8 cellular contexts compared by ENCODE assay signal in the genomic region with DNA sequence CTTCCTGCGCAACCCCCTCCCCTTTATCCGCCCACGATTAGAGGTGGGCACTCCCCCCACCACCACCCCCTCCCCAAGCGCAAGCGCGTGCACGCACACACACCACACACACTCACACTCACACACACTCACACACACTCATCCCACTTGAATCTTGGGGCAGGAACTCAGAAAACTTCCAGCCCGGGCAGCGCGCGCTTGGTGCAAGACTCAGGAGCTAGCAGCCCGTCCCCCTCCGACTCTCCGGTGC. TPM values are rescaled to one million over a fixed set of nuclear protein-coding genes. Genes with fewer than 3 reads are reported as not detected.
DNase-seq lines count a peak whose midpoint lies in the region; ATAC-seq and TF ChIP-seq lines count a peak whose summit lies in the region.

A gene (plus strand): TSS at position 170 of the 250 bp plus-strand sequence. CDS start 788 bp downstream, outside the sequence.

- no peaks in the 10 kb centered on the region for H3K9me3 Mint-ChIP-seq in brain

- H3K27me3 ChIP-seq in thoracic aorta (replicated peaks; ENCODE audit: insufficient read depth): peaks cover 6% of the 10 kb centered on the region

- peaks cover 3% of the 10 kb centered on the region for H3K36me3 Mint-ChIP-seq in brain

- peak within 1 kb of the TSS; percentile 81 for H3K4me3 ChIP-seq in thoracic aorta

- H3K4me1 Mint-ChIP-seq in brain: peaks cover 44% of the 10 kb centered on the region

- H3K27ac ChIP-seq in thoracic aorta: no peak within 1 kb of the TSS

- peak within 1 kb of the TSS; percentile 7 to 96 (median 89) for H3K27ac Mint-ChIP-seq in brain

- H3K4me3 Mint-ChIP-seq in brain: peak within 1 kb of the TSS; percentile 86 to 93 (median 90)

- peak; percentile 31 for DNase-seq in stimulated activated CD4-positive, alpha-beta T cell treated with anti-CD3 and anti-CD28 coated beads, Interleukin-15, amount 100 ng/mL, for 24 hours
- DNase-seq in stimulated activated CD4-positive, alpha-beta T cell treated with anti-CD3 and anti-CD28 coated beads, Interleukin-2, amount 100 ng/mL, for 48 hours: no peak
- DNase-seq in left lobe of liver (ENCODE audit: low spot score) (peak; percentile 46), thoracic aorta (ENCODE audit: low spot score) (no peak)

- H3K36me3 ChIP-seq in thoracic aorta: no peaks in the 10 kb centered on the region

- H3K4me1 ChIP-seq in thoracic aorta (ENCODE audit: control insufficient read depth in 1 of 2, low read depth in 2 of 2): peaks cover 26 to 35% of the 10 kb centered on the region in 2 donors

- no peaks in the 10 kb centered on the region for H3K9me3 ChIP-seq in thoracic aorta

- ATAC-seq in left lobe of liver: no peak
- ATAC-seq in thoracic aorta (ENCODE audit: insufficient number of reproducible peaks, low FRiP score, low read depth): peak; percentile 28
- ATAC-seq in HG03439 (IDR thresholded peaks at IDR 0.05; ENCODE audit: unreplicated experiment): no peak
- ATAC-seq in HG02763 (IDR thresholded peaks at IDR 0.05; ENCODE audit: unreplicated experiment): no peak
- no peak for ATAC-seq in GM19452 (IDR thresholded peaks at IDR 0.05; ENCODE audit: unreplicated experiment)

- TF ChIP-seq CTCF in brain (conservative IDR thresholded peaks at IDR 0.05) (no peak), thoracic aorta (IDR thresholded peaks at IDR 0.05) (no peak)

- peaks cover 32% of the 10 kb centered on the region for H3K27me3 Mint-ChIP-seq in brain

RNA-seq across cellular contexts. Expression of the gene that starts here (rescaled TPM):
- not detected for polyA plus RNA-seq in brain (ENCODE audit: insufficient read depth, low read depth, low replicate concordance)
- total RNA-seq in left lobe of liver (0.25 TPM), thoracic aorta (1 to 10 TPM; 1.1 to 2.3 TPM)

Comparison
In these comparisons a context has a peak if more than half of its experiments do, and no peak if none do; other contexts are left out.
1. Peak in DNase-seq in left lobe of liver; RNA of the gene not detected or under 1 TPM.